ENCODE assay signal across 8 cellular contexts in genomic region chr11:61166331-61166730, GRCh38. TPM values are rescaled to one million over a fixed set of nuclear protein-coding genes. Genes with fewer than 3 reads are reported as not detected.
"Had no signal": no experiment of that assay in that cellular context is flagged by ENCODE, and none has a peak within 500 bp of the region (broad histone marks: within the 10 kb centered on the region; RNA-seq: fewer than 3 reads in every experiment).

No MANE protein-coding gene starts in this region.

RNA-seq across cellular contexts. Expression of gene PGA3, which starts 37.0 kb away (rescaled TPM):
- total RNA-seq: MCF 10A, NCI-H460, OCI-LY7, PC-9, RPMI7951, SJCRH30, SK-MEL-5 had no signal

RNA-seq across cellular contexts. Expression of gene PGA4, which starts 55.8 kb away (rescaled TPM):
- total RNA-seq: MCF 10A, NCI-H460, OCI-LY7, PC-9, Right ventricle myocardium inferior, RPMI7951, SJCRH30, SK-MEL-5 had no signal
